Comparison of ENCODE assay signal across 8 cellular contexts in the genomic region with DNA sequence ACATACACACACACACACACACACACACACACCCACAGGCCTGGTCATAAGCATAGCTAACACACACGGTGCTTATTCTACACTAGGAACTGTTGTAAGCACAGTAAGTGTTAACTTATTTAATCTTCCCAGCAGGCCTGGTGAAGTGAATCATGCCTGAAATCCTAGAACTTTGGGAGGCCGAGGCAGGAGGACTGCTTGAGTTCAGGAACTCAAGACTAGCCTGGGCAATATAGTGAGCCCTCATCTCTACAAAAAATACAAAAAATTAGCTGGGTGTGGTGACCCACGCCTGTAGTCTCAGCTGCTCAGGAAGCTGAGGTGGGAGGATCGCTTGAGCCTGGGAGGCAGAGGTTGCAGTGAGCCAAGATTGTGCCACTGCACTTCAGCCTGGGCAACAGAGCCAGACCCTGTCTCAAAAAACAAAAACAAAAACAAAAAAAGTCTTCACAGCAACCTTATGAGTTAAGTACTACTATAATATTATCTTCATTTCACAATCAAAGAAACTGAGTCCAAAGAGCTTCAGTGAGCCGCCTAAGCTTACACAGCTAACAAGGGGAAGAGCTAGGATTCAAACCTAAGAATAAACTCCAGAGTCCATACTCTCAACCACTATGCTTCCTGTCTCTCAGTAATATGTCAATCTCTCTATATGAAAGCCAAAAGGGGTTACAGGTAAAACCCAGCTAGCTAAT. TPM values are rescaled to one million over a fixed set of nuclear protein-coding genes. Genes with fewer than 3 reads are reported as not detected.
DNase-seq lines count a peak whose midpoint lies in the region; ATAC-seq, FAIRE-seq and TF ChIP-seq lines count a peak whose summit lies in the region.

No MANE protein-coding gene starts in this region.

- TF ChIP-seq POLR2A in GM12878 (IDR thresholded peaks at IDR 0.05; ENCODE audit: low read depth, low read length) (no peak), uterus (IDR thresholded peaks at IDR 0.05) (no peak)

- H3K27ac ChIP-seq in GM12878 (ENCODE audit: control insufficient read depth, insufficient read depth) (peak overlapping the region; percentile 11; the same call in 1 of the 2 replicates), mucosa of rectum (ENCODE audit: low read depth in 2 of 2, low read length in 2 of 2) (peak overlapping the region; percentile 40 to 41), uterus (peak overlapping the region; percentile 33 to 56)

- H3K79me2 ChIP-seq in GM12878 (ENCODE audit: control insufficient read depth, insufficient read depth, low read length), result no peaks in the 10 kb centered on the region; the same call in 1 of the 2 replicates

- POLR2A ChIA-PET in GM12878 (lab: Charles Lee), result no interaction called here

- H3K4me1 ChIP-seq in GM12878 (ENCODE audit: control insufficient read depth, insufficient read depth, low read length) (peaks cover 15% of the 10 kb centered on the region), mucosa of rectum (ENCODE audit: control insufficient read depth in 2 of 2, insufficient read depth in 2 of 2, low read length in 2 of 2) (peaks cover 21 to 30% of the 10 kb centered on the region in 2 donors), uterus (no peaks in the 10 kb centered on the region)

- H3K9ac ChIP-seq in GM12878 (ENCODE audit: control insufficient read depth, insufficient read depth, low read length), result peak overlapping the region; percentile 9; the same call in 1 of the 2 replicates
- H3K9ac ChIP-seq in mucosa of rectum (ENCODE audit: low read depth in 1 of 2, low read length in 2 of 2), result peak overlapping the region in 1 of 2 donors; percentile 9

- no peak for FAIRE-seq in GM12878 (lab: Jason Lieb, UNC)

- TF ChIP-seq RAD21 in GM12878 (IDR thresholded peaks at IDR 0.05; ENCODE audit: insufficient read depth, low read depth, low read length), result no peak

- SMC1A ChIA-PET in GM12878 (lab: Charles Lee; ENCODE audit: uncharacterized antibody, unreplicated experiment), result interaction anchor here (1.2 kb wide), 1 partner anchor 58 kb away, joined by 3 read pairs; no protein-coding TSS in a partner anchor

- H3K36me3 ChIP-seq in GM12878 (ENCODE audit: control insufficient read depth in 2 of 2, insufficient read depth in 2 of 2, low read length in 1 of 2) (no peaks in the 10 kb centered on the region), mucosa of rectum (ENCODE audit: control insufficient read depth in 2 of 2, insufficient read depth in 2 of 2, low read length in 2 of 2) (no peaks in the 10 kb centered on the region), uterus (no peaks in the 10 kb centered on the region)

- no peaks in the 10 kb centered on the region for H3K27me3 ChIP-seq in GM12878 (replicated peaks in 1 of 2; ENCODE audit: control insufficient read depth in 2 of 2, insufficient read depth in 2 of 2, low read length in 1 of 2)
- no peaks in the 10 kb centered on the region for H3K27me3 ChIP-seq in mucosa of rectum (ENCODE audit: control insufficient read depth in 2 of 2, insufficient read depth in 2 of 2, low read length in 2 of 2)
- no peaks in the 10 kb centered on the region for H3K27me3 ChIP-seq in uterus

- RAD21 ChIA-PET in GM12878 (lab: Charles Lee; ENCODE audit: unreplicated experiment), result no interaction called here

- TF ChIP-seq EP300 in GM12878 (IDR thresholded peaks at IDR 0.05; ENCODE audit: borderline replicate concordance in 1 of 2, control insufficient read depth in 1 of 2, low read depth in 2 of 2, low read length in 2 of 2), result no peak

- peak overlapping the region; percentile 77 for H3K4me2 ChIP-seq in GM12878 (ENCODE audit: control insufficient read depth, insufficient read depth)

- intact Hi-C loops in GM12878 (cut with micrococcal nuclease; ENCODE audit: unreplicated experiment), result loop anchor here (5.0 kb wide), 1 partner anchor 95 kb away; no protein-coding TSS in a partner anchor
- intact Hi-C loops in uterus (cut with DNase I; ENCODE audit: low total_unique reads), result no loop called here

- DNase-seq in stimulated activated CD4-positive, alpha-beta T cell treated with anti-CD3 and anti-CD28 coated beads, Interleukin-4, amount 100 ng/mL, for 24 hours, result peak; percentile 6
- no peak for DNase-seq in stimulated activated CD4-positive, alpha-beta T cell treated with anti-CD3 and anti-CD28 coated beads, Interleukin-4, amount 100 ng/mL, for 1 hour
- DNase-seq in GM12878 (ENCODE audit: low read depth, low spot score) (no peak), uterus (no peak), UCSD-AML1 (lab: John Stamatoyannopoulos, UW; ENCODE audit: unreplicated experiment) (no peak)
- DNase-seq in NK-92 treated with Interleukin-12 subunit alpha and Interleukin-12 subunit beta, amount 100 ng/mL, for 24 hours (lab: John Stamatoyannopoulos, UW), result no peak

- no peak for TF ChIP-seq CTCF in GM12878 (IDR thresholded peaks at IDR 0.05 in 2 of 3, conservative IDR thresholded peaks at IDR 0.05 in 1 of 3; ENCODE audit: control insufficient read depth in 2 of 3, extremely low read depth in 1 of 3, insufficient read depth in 1 of 3, low read depth in 3 of 3, low read length in 3 of 3)
- no peak for TF ChIP-seq CTCF in uterus (IDR thresholded peaks at IDR 0.05)

- H3K4me3 ChIP-seq in GM12878 (peak overlapping the region; percentile 80; the same call in 1 of the 2 replicates), mucosa of rectum (ENCODE audit: low read length in 2 of 2) (peak overlapping the region; percentile 82 to 84), uterus (peak overlapping the region in 1 of 2 donors; percentile 94)

- ATAC-seq in GM12878 (no peak), GM19395 (IDR thresholded peaks at IDR 0.05; ENCODE audit: unreplicated experiment) (no peak)

- no TSS peak for BruUV-seq in GM12878 (replicated peaks; lab: Mats Ljungman, UMichigan)

- CTCF ChIA-PET in GM12878 (lab: Yijun Ruan, JAX), result interaction anchor here (1.5 kb wide), 1 partner anchor 348 kb away, joined by 3 read pairs; no protein-coding TSS in a partner anchor

- WGBS in GM12878 (ENCODE audit: insufficient coverage, insufficient replicate concordance, low lambda C conversion rate, missing lambda C conversion rate), result 8% methylated on average over 5 of the region's 5 CpGs

- no peak overlapping the region; the same call in 1 of the 2 replicates for H2AFZ ChIP-seq in GM12878 (ENCODE audit: control insufficient read depth, low read depth, low read length)

- H3K9me3 ChIP-seq in GM12878 (replicated peaks; ENCODE audit: control insufficient read depth, insufficient read depth, low read length), result no peaks in the 10 kb centered on the region
- no peaks in the 10 kb centered on the region for H3K9me3 ChIP-seq in mucosa of rectum (ENCODE audit: control insufficient read depth in 2 of 2, low read length in 2 of 2)
- H3K9me3 ChIP-seq in uterus, result no peaks in the 10 kb centered on the region

- in situ Hi-C loops in GM12878 (cut with MboI), result no loop called here

- no peaks in the 10 kb centered on the region for H4K20me1 ChIP-seq in GM12878 (ENCODE audit: control insufficient read depth, insufficient read depth)

TF ChIP-seq in GM12878, 131 proteins besides CTCF, POLR2A, EP300 and RAD21 (continues in another document):
- TF ChIP-seq, protein P1, sequence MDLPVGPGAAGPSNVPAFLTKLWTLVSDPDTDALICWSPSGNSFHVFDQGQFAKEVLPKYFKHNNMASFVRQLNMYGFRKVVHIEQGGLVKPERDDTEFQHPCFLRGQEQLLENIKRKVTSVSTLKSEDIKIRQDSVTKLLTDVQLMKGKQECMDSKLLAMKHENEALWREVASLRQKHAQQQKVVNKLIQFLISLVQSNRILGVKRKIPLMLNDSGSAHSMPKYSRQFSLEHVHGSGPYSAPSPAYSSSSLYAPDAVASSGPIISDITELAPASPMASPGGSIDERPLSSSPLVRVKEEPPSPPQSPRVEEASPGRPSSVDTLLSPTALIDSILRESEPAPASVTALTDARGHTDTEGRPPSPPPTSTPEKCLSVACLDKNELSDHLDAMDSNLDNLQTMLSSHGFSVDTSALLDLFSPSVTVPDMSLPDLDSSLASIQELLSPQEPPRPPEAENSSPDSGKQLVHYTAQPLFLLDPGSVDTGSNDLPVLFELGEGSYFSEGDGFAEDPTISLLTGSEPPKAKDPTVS (IDR thresholded peaks at IDR 0.05; ENCODE audit: low read depth, low read length), result no peak
- TF ChIP-seq NRF1 (conservative IDR thresholded peaks at IDR 0.05; ENCODE audit: low read depth, low read length) (no peak), MYB (IDR thresholded peaks at IDR 0.05; ENCODE audit: borderline replicate concordance, low read depth, low read length) (no peak), HDAC2 (IDR thresholded peaks at IDR 0.05) (no peak), ZNF24 (IDR thresholded peaks at IDR 0.05) (no peak)

RNA-seq across cellular contexts. Expression of a gene that starts 2.3 kb away (rescaled TPM):
- 0.44 and 0.64 TPM in 2 replicates for total RNA-seq in GM12878 (2013; cell fraction: nucleolus; rRNA removed)
- total RNA-seq in GM12878 (2014; rRNA removed) (3.0 and 3.7 TPM in 2 replicates), GM12878 (2014; rRNA removed; fragmentation: Illumina TruSeq; extraction: Trizol) (4.0 TPM in 2 replicates), GM12878 (2021) (3.8 and 4.3 TPM in 2 replicates), uterus (10 to 100 TPM in 3 of 4 donors, 1 to 10 TPM in 1; 6.1 to 16.2 (median 13.1) TPM)
- polyA plus RNA-seq in GM12878 (2011; ENCODE audit: low read depth), result 1.1 TPM
- polyA plus RNA-seq in GM12878 (2011; rRNA removed) (0.71 and 0.84 TPM in 2 replicates), GM12878 (2014; fragmentation: Illumina TruSeq; extraction: Trizol) (5.1 and 5.2 TPM in 2 replicates), GM12878 (2014; fragmentation: Nextera tagmentation; extraction: Ambion mirVana) (1 to 10 TPM; 1.4 to 1.6 TPM), GM12878 (2014; rRNA removed) (2.5 and 2.8 TPM in 2 replicates), GM12878 (2016; fragmentation: Nextera tagmentation; extraction: Ambion mirVana) (1 to 10 TPM; 1.8 to 2.4 TPM)
- 0.43 and 0.52 TPM in 2 replicates for polyA plus RNA-seq in GM12878 (2011; cell fraction: cytosol; rRNA removed)
- 0.13 and 0.32 TPM in 2 replicates for polyA plus RNA-seq in GM12878 (2011; cell fraction: nucleus; rRNA removed)
- polyA plus RNA-seq in GM12878 (2012), result 1.7 and 2.3 TPM in 2 replicates
- polyA minus RNA-seq in GM12878 (2011; rRNA and poly(A)+ RNA removed), result 0.66 and 0.72 TPM in 2 replicates
- polyA minus RNA-seq in GM12878 (2011; cell fraction: cytosol; rRNA and poly(A)+ RNA removed), result 0.27 and 0.62 TPM in 2 replicates
- polyA minus RNA-seq in GM12878 (2011; cell fraction: nucleus; rRNA and poly(A)+ RNA removed), result 0.12 and 0.57 TPM in 2 replicates
